ENCODE assay signal across 15 cellular contexts in genomic region chr11:35321111-35321510, GRCh38.
"Had no signal": no experiment of that assay in that cellular context is flagged by ENCODE, and none has a peak within 500 bp of the region (broad histone marks: within the 10 kb centered on the region; RNA-seq: fewer than 3 reads in every experiment).

No MANE protein-coding gene starts in this region.

- ATAC-seq: activated T-helper 17 cell treated with anti-CD3 and anti-CD28 coated beads, Interleukin-2, amount 50 U/mL, for 72 hours; left colon; naive thymus-derived CD4-positive, alpha-beta T cell; stimulated activated effector memory CD8-positive, alpha-beta T cell treated with anti-CD3 and anti-CD28 coated beads, Interleukin-12 subunit alpha, Interleukin-12 subunit beta, amount 100 ng/mL, for 72 hours had no signal

- H3K36me3 ChIP-seq: gastrocnemius medialis, tibial artery had no signal

- H3K27me3 ChIP-seq: gastrocnemius medialis, tibial artery had no signal

- DNase-seq: activated CD4-positive, CD25-positive, alpha-beta regulatory T cell treated with anti-CD3 and anti-CD28 coated beads, Interleukin-2, amount 50 U/mL, for 72 hours; activated naive CD4-positive, alpha-beta T cell treated with Interleukin-2 at 50 U/mL for 16 hours; activated T-cell treated with anti-CD3 and anti-CD28 coated beads for 4 hours; anterior cingulate cortex; dermis blood vessel endothelial cell; gastrocnemius medialis; left colon; naive thymus-derived CD4-positive, alpha-beta T cell; stimulated activated CD4-positive, alpha-beta T cell treated with anti-CD3 and anti-CD28 coated beads, Interleukin-12 subunit alpha, Interleukin-12 subunit beta, amount 100 ng/mL, for 4 hours; tibial artery had no signal

- H3K4me1 ChIP-seq: parathyroid adenoma had no signal

- H3K9ac ChIP-seq: parathyroid adenoma had no signal

- H3K4me3 ChIP-seq: gastrocnemius medialis, lung, tibial artery had no signal

- H2AFZ ChIP-seq: parathyroid adenoma had no signal

- H3K9me3 ChIP-seq: gastrocnemius medialis, tibial artery had no signal

- H3K27ac ChIP-seq: epithelial cell of prostate, parathyroid adenoma, tibial artery had no signal
